ENCODE assay signal across 30 cellular contexts in genomic region chr3:191634902-191635301, GRCh38.
"Had no signal": no experiment of that assay in that cellular context is flagged by ENCODE, and none has a peak within 500 bp of the region (broad histone marks: within the 10 kb centered on the region; RNA-seq: fewer than 3 reads in every experiment).

No MANE protein-coding gene starts in this region.

- H3K27me3 Mint-ChIP-seq: dendritic cell treated with granulocyte-macrophage colony-stimulating factor and Interleukin-4, amounts not matched to agents 40 ng/mL and 50 ng/mL, for 4 days; stimulated activated naive CD8-positive, alpha-beta T cell treated with anti-CD3 and anti-CD28 coated beads, Interleukin-15, amount 100 ng/mL, for 72 hours had no signal

- H3K36me3 Mint-ChIP-seq: natural killer cell had no signal

- H3K9me3 ChIP-seq: colonic mucosa, esophagus muscularis mucosa, gastroesophageal sphincter, heart right ventricle, left ventricle myocardium inferior, lower lobe of right lung, prostate gland, right atrium auricular region, suprapubic skin, transverse colon, upper lobe of right lung, uterus had no signal

- ATAC-seq: foreskin keratinocyte; gastroesophageal sphincter; heart right ventricle; left colon; lower lobe of right lung; natural killer cell; sciatic nerve; stimulated activated naive CD8-positive, alpha-beta T cell treated with anti-CD3 and anti-CD28 coated beads, Interleukin-15, amount 100 ng/mL, for 72 hours; upper lobe of right lung had no signal

- H3K4me3 Mint-ChIP-seq: dendritic cell treated with granulocyte-macrophage colony-stimulating factor and Interleukin-4, amounts not matched to agents 40 ng/mL and 50 ng/mL, for 4 days; natural killer cell; neural crest cell; stimulated activated naive CD8-positive, alpha-beta T cell treated with anti-CD3 and anti-CD28 coated beads, Interleukin-15, amount 100 ng/mL, for 72 hours had no signal

- H3K36me3 ChIP-seq: colonic mucosa, esophagus muscularis mucosa, gastroesophageal sphincter, heart right ventricle, left ventricle myocardium inferior, lower lobe of right lung, prostate gland, right atrium auricular region, suprapubic skin, transverse colon, upper lobe of right lung, uterus had no signal

- H3K4me2 ChIP-seq: smooth muscle cell had no signal

- H3K4me1 Mint-ChIP-seq: natural killer cell; neural crest cell; stimulated activated naive CD8-positive, alpha-beta T cell treated with anti-CD3 and anti-CD28 coated beads, Interleukin-15, amount 100 ng/mL, for 72 hours had no signal

- H3K27ac ChIP-seq: colonic mucosa, esophagus muscularis mucosa, foreskin keratinocyte, gastroesophageal sphincter, heart right ventricle, left ventricle myocardium inferior, lower lobe of right lung, prostate gland, right atrium auricular region, suprapubic skin, transverse colon, upper lobe of right lung, uterus had no signal

- H3K27me3 ChIP-seq: colonic mucosa, esophagus muscularis mucosa, foreskin keratinocyte, gastroesophageal sphincter, heart right ventricle, right atrium auricular region, suprapubic skin, transverse colon, upper lobe of right lung, uterus had no signal

- H3K4me3 ChIP-seq: colonic mucosa, esophagus muscularis mucosa, gastroesophageal sphincter, heart right ventricle, left ventricle myocardium inferior, lower lobe of right lung, prostate gland, right atrium auricular region, smooth muscle cell, suprapubic skin, transverse colon, upper lobe of right lung, uterus had no signal

- H3K27ac Mint-ChIP-seq: dendritic cell treated with granulocyte-macrophage colony-stimulating factor and Interleukin-4, amounts not matched to agents 40 ng/mL and 50 ng/mL, for 4 days; natural killer cell; stimulated activated naive CD8-positive, alpha-beta T cell treated with anti-CD3 and anti-CD28 coated beads, Interleukin-15, amount 100 ng/mL, for 72 hours had no signal

- DNase-seq: colonic mucosa; effector memory CD4-positive, alpha-beta T cell; foreskin keratinocyte; glutamatergic neuron; heart right ventricle; hippocampal formation; kidney glomerular epithelial cell; left colon; left ventricle myocardium inferior; lower lobe of right lung; natural killer cell; nucleus accumbens; stimulated activated CD4-positive, alpha-beta T cell treated with anti-CD3 and anti-CD28 coated beads, Interleukin-12 subunit alpha, Interleukin-12 subunit beta, amount 100 ng/mL, for 4 hours; stimulated activated CD4-positive, alpha-beta T cell treated with anti-CD3 and anti-CD28 coated beads, Interleukin-1b, Interleukin-23, amount 100 ng/mL, for 48 hours; stimulated activated CD4-positive, alpha-beta T cell treated with anti-CD3 and anti-CD28 coated beads, Interleukin-4, amount 100 ng/mL, for 1 hour; stimulated activated CD8-positive, alpha-beta memory T cell treated with anti-CD3 and anti-CD28 coated beads, Interleukin-4, amount 100 ng/mL, for 48 hours; stimulated activated naive CD4-positive, alpha-beta T cell; stimulated activated naive CD8-positive, alpha-beta T cell treated with anti-CD3 and anti-CD28 coated beads, Interleukin-15, amount 100 ng/mL, for 72 hours; transverse colon; upper lobe of right lung; uterus had no signal

- H3K4me1 ChIP-seq: colonic mucosa, esophagus muscularis mucosa, foreskin keratinocyte, gastroesophageal sphincter, heart right ventricle, left ventricle myocardium inferior, lower lobe of right lung, prostate gland, right atrium auricular region, suprapubic skin, transverse colon, upper lobe of right lung, uterus had no signal
